Comparison of ENCODE assay signal across 1 cellular context in genomic region chr7:151057989-151058765, GRCh38.
TF ChIP-seq lines count a peak whose summit lies in the region.

No MANE protein-coding gene starts in this region.

TF ChIP-seq in SK-N-SH, 30 proteins besides CTCF, POLR2A, EP300 and RAD21 (continued from another document):
- TF ChIP-seq REST (IDR thresholded peaks at IDR 0.05; ENCODE audit: low read depth, low read length) (0 out of 2 replicates have a peak, but pooled peaks have one; percentile 32), CHD2 (IDR thresholded peaks at IDR 0.05; ENCODE audit: low read length, partially characterized antibody) (peak; percentile 88), RCOR1 (IDR thresholded peaks at IDR 0.05; ENCODE audit: low read length) (no peak), GATA2 (CRISPR knock-in tag; IDR thresholded peaks at IDR 0.05) (no peak), PBX3 (IDR thresholded peaks at IDR 0.05) (peak; percentile 29; the same call in 1 of the 2 replicates), EZH2phosphoT487 (IDR thresholded peaks at IDR 0.05; ENCODE audit: borderline replicate concordance, low read depth) (no peak), YY1 (IDR thresholded peaks at IDR 0.05; ENCODE audit: low read depth) (peak; percentile 61; the same call in 1 of the 2 replicates), USF1 (IDR thresholded peaks at IDR 0.05; ENCODE audit: borderline replicate concordance, low read depth) (peak; percentile 62; the same call in 1 of the 2 replicates), POLR2AphosphoS5 (IDR thresholded peaks at IDR 0.05; ENCODE audit: low read depth, low read length) (no peak; the same call in 1 of the 2 replicates), JUND (IDR thresholded peaks at IDR 0.05) (no peak), NFIC (IDR thresholded peaks at IDR 0.05; ENCODE audit: borderline replicate concordance) (no peak), GABPA (IDR thresholded peaks at IDR 0.05; ENCODE audit: low read depth) (peak; percentile 91), USF2 (IDR thresholded peaks at IDR 0.05; ENCODE audit: borderline replicate concordance, low read depth, low read length) (no peak; the same call in 1 of the 2 replicates), ZBTB33 (IDR thresholded peaks at IDR 0.05; ENCODE audit: borderline replicate concordance, low read depth) (no peak)
